Comparison of ENCODE assay signal across 36 cellular contexts in the genomic region with DNA sequence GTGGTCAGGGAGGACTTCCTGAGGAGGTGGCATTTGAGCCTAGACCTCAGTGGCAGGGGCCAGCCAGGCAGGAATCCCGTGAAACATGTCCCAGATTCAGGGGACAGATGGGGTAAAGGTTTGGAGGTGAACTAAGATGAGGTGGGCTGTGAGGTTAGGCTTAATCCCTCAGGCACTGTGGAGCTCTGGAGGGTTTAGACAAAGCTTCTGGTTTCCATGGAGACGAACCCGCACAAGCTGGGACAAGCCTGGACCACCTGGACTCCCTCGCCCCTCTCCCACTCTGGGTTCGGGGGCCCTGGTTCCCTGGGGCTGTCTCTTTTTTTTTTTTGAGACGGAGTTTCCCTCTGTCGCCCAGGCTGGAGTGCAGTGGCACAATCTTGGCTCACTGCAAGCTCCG. TPM values are rescaled to one million over a fixed set of nuclear protein-coding genes. Genes with fewer than 3 reads are reported as not detected.
DNase-seq lines count a peak whose midpoint lies in the region; ATAC-seq and TF ChIP-seq lines count a peak whose summit lies in the region.
"Had no signal": no experiment of that assay in that cellular context is flagged by ENCODE, and none has a peak within 500 bp of the region (broad histone marks: within the 10 kb centered on the region; RNA-seq: fewer than 3 reads in every experiment).

No MANE protein-coding gene starts in this region.

- H2BK20ac ChIP-seq in H9 (ENCODE audit: low read depth, low read length, poor library complexity, severe bottlenecking) = no peak overlapping the region

- CTCF ChIA-PET in activated naive CD4-positive, alpha-beta T cell treated with anti-CD3 and anti-CD28 coated beads for 36 hours (lab: Charles Lee) = interaction anchor here (0.7 kb wide), 1 partner anchor 58 kb away, joined by 3 read pairs; no protein-coding TSS in a partner anchor

- H3K4me3 ChIP-seq in neural progenitor cell = peak overlapping the region; percentile 26
- H3K4me3 ChIP-seq: GM12878, heart right ventricle, sigmoid colon had no signal

- H4K5ac ChIP-seq in H9 (ENCODE audit: insufficient read length, low read depth, low read length) = no peak overlapping the region

- H3K18ac ChIP-seq in H9 (ENCODE audit: insufficient read length, low read depth, low read length) = no peak overlapping the region

- H3K4ac ChIP-seq in H9 (ENCODE audit: low read depth, low read length) = no peak overlapping the region

- H2BK15ac ChIP-seq in H9 (ENCODE audit: low read depth, low read length) = no peak overlapping the region

- no peak overlapping the region for H2AFZ ChIP-seq in H9 (ENCODE audit: low read length)
- no peak overlapping the region for H2AFZ ChIP-seq in neural progenitor cell (replicated peaks)

- peak; percentile 71 for DNase-seq in DMS 273 (lab: John Stamatoyannopoulos, UW; ENCODE audit: unreplicated experiment)
- DNase-seq in DMS 273 treated with DMSO at 0.1 percent for 48 hours (lab: John Stamatoyannopoulos, UW) = no peak
- DNase-seq in H9 = no peak
- DNase-seq in NCI-H524 (lab: John Stamatoyannopoulos, UW) = peak; percentile 96 to 99
- DNase-seq in neural progenitor cell (ENCODE audit: low spot score) = peak; percentile 85
- no peak for DNase-seq in DMS53 treated with DMSO at 0.1 percent for 48 hours (lab: John Stamatoyannopoulos, UW; ENCODE audit: unreplicated experiment)
- no peak for DNase-seq in activated naive CD4-positive, alpha-beta T cell treated with anti-CD3 and anti-CD28 coated beads for 36 hours
- DNase-seq: 8988T; activated B cell treated with CpG ODN at 0.5 μM for 24 hours; activated naive CD4-positive, alpha-beta T cell treated with anti-CD3 and anti-CD28 coated beads, Interleukin-2, amount 50 U/mL, for 16 hours; CD8-positive, alpha-beta T cell; colonic mucosa; DND-41; effector memory CD8-positive, alpha-beta T cell; foreskin keratinocyte; HCEC 1CT; heart right ventricle; Karpas-422; MV-4-11; NCI-H2081; NCI-H774; PC-3; SHP77; sigmoid colon; stimulated activated CD4-positive, alpha-beta T cell treated with anti-CD3 and anti-CD28 coated beads, Interleukin-15, amount 100 ng/mL, for 24 hours; T-helper 9 cell; thyroid gland had no signal

- intact Hi-C loops in activated naive CD4-positive, alpha-beta T cell treated with anti-CD3 and anti-CD28 coated beads for 36 hours (cut with micrococcal nuclease) = no loop called here

- no peak for TF ChIP-seq CTCF in H9 (conservative IDR thresholded peaks at IDR 0.05)
- no peak for TF ChIP-seq CTCF in neural progenitor cell (IDR thresholded peaks at IDR 0.05)

- H3K27me3 ChIP-seq in H9 (ENCODE audit: insufficient read depth, low read length) (no peaks in the 10 kb centered on the region), neural progenitor cell (peaks cover 6% of the 10 kb centered on the region)
- H3K27me3 ChIP-seq: colonic mucosa, thyroid gland had no signal

- H3K23me2 ChIP-seq in H9 (ENCODE audit: insufficient read length, low read depth, low read length, poor library complexity, severe bottlenecking) = peaks cover 10% of the 10 kb centered on the region

- H3K27ac ChIP-seq in H9 (ENCODE audit: insufficient read length, low read depth, low read length) (no peak overlapping the region), neural progenitor cell (no peak overlapping the region)
- H3K27ac ChIP-seq: foreskin keratinocyte, heart right ventricle, sigmoid colon had no signal

- H3K79me1 ChIP-seq in H9 (ENCODE audit: insufficient read depth, low read depth, low read length, poor library complexity, severe bottlenecking) = no peaks in the 10 kb centered on the region

- H3K27ac Mint-ChIP-seq in H9 (no peak overlapping the region; a peak in 1 of 7 replicates), neural progenitor cell (no peak overlapping the region)
- H3K27ac Mint-ChIP-seq in activated naive CD4-positive, alpha-beta T cell treated with anti-CD3 and anti-CD28 coated beads for 36 hours = no peak overlapping the region
- H3K27ac Mint-ChIP-seq: activated B cell treated with CpG ODN at 0.5 μM for 24 hours; CD8-positive, alpha-beta T cell; effector memory CD8-positive, alpha-beta T cell; stimulated activated naive CD8-positive, alpha-beta T cell treated with anti-CD3 and anti-CD28 coated beads, Interleukin-15, Interleukin-2, amounts not matched to agents 100 ng/mL and 50 ng/mL, for 24 hours had no signal

- H4K20me1 ChIP-seq in H9 (ENCODE audit: control insufficient read depth, insufficient read depth, insufficient read length) (no peaks in the 10 kb centered on the region), neural progenitor cell (ENCODE audit: low read depth) (peaks cover 10% of the 10 kb centered on the region)

- no peak for ATAC-seq in HG03025 (IDR thresholded peaks at IDR 0.05; ENCODE audit: low FRiP score, unreplicated experiment)
- ATAC-seq: CD8-positive, alpha-beta T cell; effector memory CD8-positive, alpha-beta T cell; esophagus mucosa; foreskin keratinocyte; GM12878; heart right ventricle; PC-3 had no signal

- H3K4me1 Mint-ChIP-seq in H9 (peaks cover 18 to 49% of the 10 kb centered on the region in 2 experiments), neural progenitor cell (peaks cover 15% of the 10 kb centered on the region)
- H3K4me1 Mint-ChIP-seq in activated naive CD4-positive, alpha-beta T cell treated with anti-CD3 and anti-CD28 coated beads for 36 hours (ENCODE audit: low read depth) = peaks cover 7% of the 10 kb centered on the region
- H3K4me1 Mint-ChIP-seq: neural crest cell had no signal

- H3K9ac ChIP-seq in H9 (ENCODE audit: extremely low read depth, insufficient read length, low read length) = no peak overlapping the region
- H3K9ac ChIP-seq in neural progenitor cell = no peak overlapping the region

- no peak overlapping the region for H3T11ph ChIP-seq in H9 (ENCODE audit: low read length)

- WGBS in H9 (ENCODE audit: extremely low coverage, insufficient read length, low lambda C conversion rate) = no CpG with 5 or more reads among the region's 8 CpGs

- no peak overlapping the region for H2BK120ac ChIP-seq in H9 (ENCODE audit: low read depth, low read length, poor library complexity, severe bottlenecking)

- H3K27me3 Mint-ChIP-seq in H9 (ENCODE audit: low read depth) = peaks cover 3% of the 10 kb centered on the region
- H3K27me3 Mint-ChIP-seq in neural progenitor cell (ENCODE audit: insufficient read depth, low read depth) = peaks cover 26% of the 10 kb centered on the region
- peaks cover 9% of the 10 kb centered on the region for H3K27me3 Mint-ChIP-seq in activated naive CD4-positive, alpha-beta T cell treated with anti-CD3 and anti-CD28 coated beads for 36 hours (ENCODE audit: low read depth)

- H3K36me3 Mint-ChIP-seq in H9 (ENCODE audit: insufficient read depth in 1 of 3, low read depth in 3 of 3) (no peaks in the 10 kb centered on the region), neural progenitor cell (no peaks in the 10 kb centered on the region)
- no peaks in the 10 kb centered on the region for H3K36me3 Mint-ChIP-seq in activated naive CD4-positive, alpha-beta T cell treated with anti-CD3 and anti-CD28 coated beads for 36 hours (ENCODE audit: low read depth)
- H3K36me3 Mint-ChIP-seq: CD8-positive, alpha-beta T cell had no signal

- H3K23ac ChIP-seq in H9 (ENCODE audit: insufficient read length, low read depth, low read length) = no peak overlapping the region

- H3F3A ChIP-seq in neural progenitor cell (ENCODE audit: low read depth) = peaks cover 52% of the 10 kb centered on the region

- H3K9me3 Mint-ChIP-seq in H9 = no peaks in the 10 kb centered on the region; a peak in 1 of 5 replicates
- no peaks in the 10 kb centered on the region for H3K9me3 Mint-ChIP-seq in neural progenitor cell
- no peaks in the 10 kb centered on the region for H3K9me3 Mint-ChIP-seq in activated naive CD4-positive, alpha-beta T cell treated with anti-CD3 and anti-CD28 coated beads for 36 hours
- H3K9me3 Mint-ChIP-seq: activated B cell treated with CpG ODN at 0.5 μM for 24 hours; CD8-positive, alpha-beta T cell; effector memory CD8-positive, alpha-beta T cell; neural crest cell; stimulated activated naive CD8-positive, alpha-beta T cell treated with anti-CD3 and anti-CD28 coated beads, Interleukin-15, Interleukin-2, amounts not matched to agents 100 ng/mL and 50 ng/mL, for 24 hours had no signal

- no peaks in the 10 kb centered on the region for H3K36me3 ChIP-seq in neural progenitor cell
- H3K36me3 ChIP-seq: colonic mucosa, heart right ventricle, sigmoid colon, thyroid gland had no signal

- H3K56ac ChIP-seq in H9 (ENCODE audit: insufficient read length, low read depth, low read length) = no peak overlapping the region

- no peak overlapping the region for H2AK5ac ChIP-seq in H9 (ENCODE audit: insufficient read length, low read length)

- H3K79me2 ChIP-seq in H9 (ENCODE audit: insufficient read depth, low read length) (no peaks in the 10 kb centered on the region), neural progenitor cell (ENCODE audit: low read depth) (no peaks in the 10 kb centered on the region)

- no peak overlapping the region for H3K14ac ChIP-seq in H9 (ENCODE audit: insufficient read depth, low read length)

- H2BK12ac ChIP-seq in H9 (ENCODE audit: insufficient read length, low read depth, low read length) = no peak overlapping the region

- H3K4me2 ChIP-seq in H9 (ENCODE audit: insufficient read depth, insufficient read length, low read length) = no peak overlapping the region
- H3K4me2 ChIP-seq in neural progenitor cell = peak overlapping the region; percentile 62

- no peaks in the 10 kb centered on the region; the same call in 1 of the 2 replicates for H3K4me1 ChIP-seq in H9 (ENCODE audit: insufficient read depth, low read length)
- peaks cover 37% of the 10 kb centered on the region for H3K4me1 ChIP-seq in neural progenitor cell
- H3K4me1 ChIP-seq: foreskin keratinocyte had no signal

- H3K4me3 Mint-ChIP-seq in H9 = peak overlapping the region; percentile 21 to 48; a peak in 1 of 5 replicates
- H3K4me3 Mint-ChIP-seq in neural progenitor cell = no peak overlapping the region
- no peak overlapping the region for H3K4me3 Mint-ChIP-seq in activated naive CD4-positive, alpha-beta T cell treated with anti-CD3 and anti-CD28 coated beads for 36 hours
- H3K4me3 Mint-ChIP-seq: activated B cell treated with CpG ODN at 0.5 μM for 24 hours; CD8-positive, alpha-beta T cell; effector memory CD8-positive, alpha-beta T cell; neural crest cell; stimulated activated naive CD8-positive, alpha-beta T cell treated with anti-CD3 and anti-CD28 coated beads, Interleukin-15, Interleukin-2, amounts not matched to agents 100 ng/mL and 50 ng/mL, for 24 hours had no signal

- H4K8ac ChIP-seq in H9 (replicated peaks; ENCODE audit: insufficient read length, low read depth, low read length) = no peak overlapping the region

- no peak overlapping the region for H2BK5ac ChIP-seq in H9 (ENCODE audit: insufficient read length, low read length)

- no peaks in the 10 kb centered on the region for H3K9me3 ChIP-seq in H9 (ENCODE audit: control insufficient read depth, low read depth, low read length)
- no peaks in the 10 kb centered on the region for H3K9me3 ChIP-seq in neural progenitor cell (ENCODE audit: low read depth)
- H3K9me3 ChIP-seq: colonic mucosa, sigmoid colon, thyroid gland had no signal

- H4K91ac ChIP-seq in H9 (ENCODE audit: insufficient read length, low read depth, low read length) = no peak overlapping the region

RNA-seq across cellular contexts. Expression of gene TJP3, which starts 15.7 kb away (rescaled TPM):
- total RNA-seq in H9 (2021) (27.3 and 27.9 TPM in 2 replicates), neural progenitor cell (ENCODE audit: low replicate concordance) (14.7 and 32.5 TPM in 2 replicates)
- 1 to 10 TPM in 1 of 2 experiments, under 1 TPM in 1; 0.93 to 1.6 TPM for total RNA-seq in activated naive CD4-positive, alpha-beta T cell treated with anti-CD3 and anti-CD28 coated beads for 36 hours
- total RNA-seq: foreskin keratinocyte, neural crest cell had no signal

RNA-seq across cellular contexts. Expression of gene PIP5K1C, which starts 23.6 kb away (rescaled TPM):
- total RNA-seq in H9 (2021) = 41.7 and 42.2 TPM in 2 replicates
- total RNA-seq in neural progenitor cell (ENCODE audit: low replicate concordance) = 8.6 and 26.6 TPM in 2 replicates
- 1 to 10 TPM; 7.3 to 7.5 TPM for total RNA-seq in activated naive CD4-positive, alpha-beta T cell treated with anti-CD3 and anti-CD28 coated beads for 36 hours

RNA-seq across cellular contexts. Expression of gene APBA3, which starts 37.6 kb away (rescaled TPM):
- total RNA-seq in H9 (2021) (21.3 and 21.8 TPM in 2 replicates), neural progenitor cell (ENCODE audit: low replicate concordance) (17.3 and 41.1 TPM in 2 replicates)
- total RNA-seq in activated naive CD4-positive, alpha-beta T cell treated with anti-CD3 and anti-CD28 coated beads for 36 hours = 10 to 100 TPM; 28.6 to 30.0 TPM

RNA-seq across cellular contexts. Expression of gene MRPL54, which starts 38.6 kb away (rescaled TPM):
- 60.0 and 65.5 TPM in 2 replicates for total RNA-seq in H9 (2021)
- 15.1 and 21.4 TPM in 2 replicates for total RNA-seq in neural progenitor cell (ENCODE audit: low replicate concordance)
- 10 to 100 TPM; 71.4 to 77.0 TPM for total RNA-seq in activated naive CD4-positive, alpha-beta T cell treated with anti-CD3 and anti-CD28 coated beads for 36 hours

RNA-seq across cellular contexts. Expression of gene RAX2, which starts 48.1 kb away (rescaled TPM):
- total RNA-seq in H9 (2021) (not detected in 2 replicates), neural progenitor cell (ENCODE audit: low replicate concordance) (not detected in 2 replicates)
- not detected for total RNA-seq in activated naive CD4-positive, alpha-beta T cell treated with anti-CD3 and anti-CD28 coated beads for 36 hours
- total RNA-seq: activated B cell treated with CpG ODN at 0.5 μM for 24 hours; bronchial epithelial cell; CD8-positive, alpha-beta T cell; colonic mucosa; esophagus mucosa; foreskin keratinocyte; GM12878; heart right ventricle; liver; mononuclear cell; neural crest cell; PC-3; posterior vena cava; sigmoid colon; thyroid gland had no signal

Comparison
In these comparisons a context has a peak if more than half of its experiments do, and no peak if none do; other contexts are left out.
1. DNase-seq: peak in DMS 273 (single experiment), NCI-H524 (2 of 2) and neural progenitor cell (single experiment); none in DMS 273 treated with DMSO at 0.1 percent for 48 hours (single experiment), H9 (single experiment), DMS53 treated with DMSO at 0.1 percent for 48 hours (single experiment) and activated naive CD4-positive, alpha-beta T cell treated with anti-CD3 and anti-CD28 coated beads for 36 hours (single experiment).
2. H3K4me3 Mint-ChIP-seq: peak in H9 (2 of 2); none in neural progenitor cell (single experiment) and activated naive CD4-positive, alpha-beta T cell treated with anti-CD3 and anti-CD28 coated beads for 36 hours (single experiment).